In genomic region chr4:184339398-184340193, GRCh38 we compare ENCODE assay signal across 1 cellular context.
TF ChIP-seq lines count a peak whose summit lies in the region.
"Not testable (repeated sequence)": the region's sequence is repeated elsewhere in the genome, so short reads cannot be mapped to it uniquely, and the experiment has no call there.

No MANE protein-coding gene starts in this region.

TF ChIP-seq in K562, 482 proteins besides CTCF, POLR2A, EP300 and RAD21 (continued from another document and continues in another):
- TF ChIP-seq ZNF398 (CRISPR knock-in tag; IDR thresholded peaks at IDR 0.05) (peak; percentile 82), IFI16 (CRISPR knock-in tag; IDR thresholded peaks at IDR 0.05) (0 out of 2 replicates have a peak, but pooled peaks have one; percentile 83), PPARD (CRISPR knock-in tag; IDR thresholded peaks at IDR 0.05) (peak; percentile 70), NR2C2 (tag; IDR thresholded peaks at IDR 0.05) (peak; percentile 81), GMEB1 (CRISPR knock-in tag; IDR thresholded peaks at IDR 0.05) (peak; percentile 56), PBX2 (tag; conservative IDR thresholded peaks at IDR 0.05; ENCODE audit: low read depth) (peak; percentile 76), MEF2D (tag; conservative IDR thresholded peaks at IDR 0.05; ENCODE audit: low read depth) (peak; percentile 99), ZNF41 (CRISPR knock-in tag; conservative IDR thresholded peaks at IDR 0.05) (peak; percentile 90), ZNF449 (CRISPR knock-in tag; IDR thresholded peaks at IDR 0.05) (peak; percentile 96), TAF7 (tag; IDR thresholded peaks at IDR 0.05) (peak; percentile 95), STAT5B (CRISPR knock-in tag; IDR thresholded peaks at IDR 0.05) (peak; percentile 65; the same call in 1 of the 2 replicates), ATF7 (IDR thresholded peaks at IDR 0.05) (0 out of 2 replicates have a peak, but pooled peaks have one; percentile 17), SNAPC5 (CRISPR knock-in tag; IDR thresholded peaks at IDR 0.05) (peak; percentile 62; the same call in 1 of the 2 replicates), POLR2H (tag; IDR thresholded peaks at IDR 0.05; ENCODE audit: low read depth) (peak; percentile 61), NFE2L1 (tag; IDR thresholded peaks at IDR 0.05; ENCODE audit: borderline replicate concordance, low read depth) (peak; percentile 69), ZBTB34 (CRISPR knock-in tag; IDR thresholded peaks at IDR 0.05) (peak; percentile 82), CSDE1 (IDR thresholded peaks at IDR 0.05) (peak in 1 of 2 experiments; percentile 60; a peak in 1 of 4 replicates), ZNF668 (CRISPR knock-in tag; IDR thresholded peaks at IDR 0.05) (peak; percentile 97), TEAD1 (CRISPR knock-in tag; IDR thresholded peaks at IDR 0.05) (peak in 1 of 2 experiments; percentile 95; a peak in 2 of 4 replicates), ZNF644 (tag; IDR thresholded peaks at IDR 0.05; ENCODE audit: low read depth) (peak; percentile 99), CREB3 (tag; conservative IDR thresholded peaks at IDR 0.05; ENCODE audit: low read depth) (peak; percentile 99), ILK (tag; IDR thresholded peaks at IDR 0.05; ENCODE audit: borderline replicate concordance, low read depth) (peak; percentile 94), STAT5A (IDR thresholded peaks at IDR 0.05; ENCODE audit: borderline replicate concordance, low read length) (peak; percentile 98), MECOM (CRISPR knock-in tag; IDR thresholded peaks at IDR 0.05) (peak; percentile 97), ERF (CRISPR knock-in tag; IDR thresholded peaks at IDR 0.05) (peak; percentile 81; the same call in 1 of the 2 replicates), HOMEZ (CRISPR knock-in tag; IDR thresholded peaks at IDR 0.05) (0 out of 2 replicates have a peak, but pooled peaks have one; percentile 67), ZNF444 (CRISPR knock-in tag; IDR thresholded peaks at IDR 0.05) (peak; percentile 42; the same call in 1 of the 2 replicates), ZBTB17 (CRISPR knock-in tag; IDR thresholded peaks at IDR 0.05) (0 out of 2 replicates have a peak, but pooled peaks have one; percentile 41), ZNF589 (CRISPR knock-in tag; IDR thresholded peaks at IDR 0.05; ENCODE audit: low read depth) (peak; percentile 97), ZNF639 (CRISPR knock-in tag; conservative IDR thresholded peaks at IDR 0.05 in 1 of 2, IDR thresholded peaks at IDR 0.05 in 1 of 2) (peak in 1 of 2 experiments; percentile 98; a peak in 2 of 4 replicates), PTRF (tag; IDR thresholded peaks at IDR 0.05) (peak; percentile 97), KLF1 (tag; IDR thresholded peaks at IDR 0.05) (peak; percentile 87), ZBTB12 (CRISPR knock-in tag; IDR thresholded peaks at IDR 0.05) (peak; percentile 58; the same call in 1 of the 2 replicates), ZNF239 (CRISPR knock-in tag; IDR thresholded peaks at IDR 0.05) (peak; percentile 80), PTTG1 (tag; IDR thresholded peaks at IDR 0.05; ENCODE audit: low read depth) (peak; percentile 99), GTF2A2 (tag; IDR thresholded peaks at IDR 0.05) (peak; percentile 96), ESRRA (IDR thresholded peaks at IDR 0.05; ENCODE audit: borderline replicate concordance, low read depth) (peak; percentile 91), ZFP36 (IDR thresholded peaks at IDR 0.05; ENCODE audit: low read depth, low read length, partially characterized antibody) (peak; percentile 52), BACH1 (tag; IDR thresholded peaks at IDR 0.05) (peak; percentile 96), ZNF780A (CRISPR knock-in tag; IDR thresholded peaks at IDR 0.05) (0 out of 2 replicates have a peak, but pooled peaks have one; percentile 30), CEBPG (tag; conservative IDR thresholded peaks at IDR 0.05 in 1 of 2, IDR thresholded peaks at IDR 0.05 in 1 of 2) (peak in 1 of 2 experiments; percentile 73; a peak in 2 of 4 replicates), NR2C1 (tag; IDR thresholded peaks at IDR 0.05) (peak; percentile 94), HINFP (tag; conservative IDR thresholded peaks at IDR 0.05; ENCODE audit: low read depth) (peak; percentile 85), KLF6 (CRISPR knock-in tag; IDR thresholded peaks at IDR 0.05; ENCODE audit: borderline replicate concordance) (peak; percentile 95; the same call in 1 of the 2 replicates), ZKSCAN8 (CRISPR knock-in tag; IDR thresholded peaks at IDR 0.05) (peak; percentile 95), MXI1 (IDR thresholded peaks at IDR 0.05; ENCODE audit: low read depth, low read length) (0 out of 2 replicates have a peak, but pooled peaks have one; percentile 50), ATF1 (tag; IDR thresholded peaks at IDR 0.05) (peak; percentile 74), SMAD4 (CRISPR knock-in tag; conservative IDR thresholded peaks at IDR 0.05) (peak; percentile 98), BMI1 (IDR thresholded peaks at IDR 0.05; ENCODE audit: low read length) (peak; percentile 52), PYGO2 (tag; IDR thresholded peaks at IDR 0.05) (peak; percentile 99), DPF2 (IDR thresholded peaks at IDR 0.05) (peak; percentile 29; the same call in 1 of the 2 replicates)
- not testable (repeated sequence) for TF ChIP-seq NR2C2 (CRISPR knock-in tag; IDR thresholded peaks at IDR 0.05); PBX2 (CRISPR knock-in tag; IDR thresholded peaks at IDR 0.05; ENCODE audit: low read depth); CEBPG (CRISPR knock-in tag; IDR thresholded peaks at IDR 0.05); NR2C1 (IDR thresholded peaks at IDR 0.05); ATF1 (CRISPR knock-in tag; IDR thresholded peaks at IDR 0.05)
